ENCODE assay signal across 1 cellular context in genomic region chr13:23610187-23610576, GRCh38.
TF ChIP-seq lines count a peak whose summit lies in the region.

No MANE protein-coding gene starts in this region.

TF ChIP-seq in GM23338, 12 proteins besides CTCF, POLR2A, EP300 and RAD21 (continued from another document):
- no peak for TF ChIP-seq ETS1 (IDR thresholded peaks at IDR 0.05)
TF ChIP-seq in GM23338: peak in this region for 0.
